ENCODE assay signal across 10 cellular contexts in genomic region chr19:14435320-14436050, GRCh38. TPM values are rescaled to one million over a fixed set of nuclear protein-coding genes. Genes with fewer than 3 reads are reported as not detected.
DNase-seq lines count a peak whose midpoint lies in the region; ATAC-seq, FAIRE-seq and TF ChIP-seq lines count a peak whose summit lies in the region.
"Had no signal": no experiment of that assay in that cellular context is flagged by ENCODE, and none has a peak within 500 bp of the region (broad histone marks: within the 10 kb centered on the region; RNA-seq: fewer than 3 reads in every experiment).

No MANE protein-coding gene starts in this region.

- H3K4me3 ChIP-seq in K562 (no peak overlapping the region; the same call in 1 of the 2 replicates), lower lobe of right lung (peak overlapping the region; percentile 95), thyroid gland (replicated peaks in 1 of 3) (no peak overlapping the region)

- peak overlapping the region in 1 of 2 experiments; percentile 94; a peak in 2 of 4 replicates for H3K9ac ChIP-seq in K562 (ENCODE audit: insufficient read depth in 1 of 2, low read depth in 2 of 2, low read length in 2 of 2)

- H3K4me1 Mint-ChIP-seq in activated T-cell treated with anti-CD3 and anti-CD28 coated beads, Interleukin-2, amount 50 U/mL, for 4 hours (ENCODE audit: low read depth) = peaks cover 51% of the 10 kb centered on the region

- no peak for FAIRE-seq in K562 (lab: Jason Lieb, UNC)

- H3K27me3 ChIP-seq in K562 (ENCODE audit: control insufficient read depth in 2 of 2, insufficient read depth in 2 of 2, low read length in 2 of 2) (no peaks in the 10 kb centered on the region), lower lobe of right lung (ENCODE audit: low read depth) (no peaks in the 10 kb centered on the region), thyroid gland (no peaks in the 10 kb centered on the region)

- H3K36me3 Mint-ChIP-seq in activated T-cell treated with anti-CD3 and anti-CD28 coated beads, Interleukin-2, amount 50 U/mL, for 4 hours (ENCODE audit: insufficient read depth) = no peaks in the 10 kb centered on the region

- H3K4me2 ChIP-seq in K562 (ENCODE audit: insufficient read depth, low read length) = peak overlapping the region; percentile 89

- TF ChIP-seq EP300 in K562 (IDR thresholded peaks at IDR 0.05; ENCODE audit: low read length) = no peak

- no peak for ATAC-seq in activated T-cell treated with anti-CD3 and anti-CD28 coated beads, Interleukin-2, amount 50 U/mL, for 4 hours
- ATAC-seq in K562 = no peak
- no peak for ATAC-seq in lower lobe of right lung

- TF ChIP-seq RAD21 in K562 (CRISPR knock-in tag; conservative IDR thresholded peaks at IDR 0.05 in 1 of 2, IDR thresholded peaks at IDR 0.05 in 1 of 2) = no peak

- TF ChIP-seq CTCF in K562 (IDR thresholded peaks at IDR 0.05 in 2 of 3, conservative IDR thresholded peaks at IDR 0.05 in 1 of 3; ENCODE audit: insufficient read depth in 2 of 3, low read depth in 1 of 3, low read length in 3 of 3) (no peak), lower lobe of right lung (IDR thresholded peaks at IDR 0.05) (no peak), thyroid gland (IDR thresholded peaks at IDR 0.05) (no peak)

- H3K4me1 ChIP-seq in K562 (replicated peaks in 1 of 2; ENCODE audit: control insufficient read depth in 2 of 2, insufficient read depth in 2 of 2, low read length in 2 of 2) (peaks cover 28 to 67% of the 10 kb centered on the region in 2 experiments), lower lobe of right lung (peaks cover 80% of the 10 kb centered on the region), thyroid gland (peaks cover 8 to 17% of the 10 kb centered on the region in 2 donors)

- no peaks in the 10 kb centered on the region for H3K9me3 Mint-ChIP-seq in activated T-cell treated with anti-CD3 and anti-CD28 coated beads, Interleukin-2, amount 50 U/mL, for 4 hours

- H3K36me3 ChIP-seq in K562 (ENCODE audit: control insufficient read depth, insufficient read depth, low read length) = peaks cover 19% of the 10 kb centered on the region; the same call in 2 of the 3 replicates
- H3K36me3 ChIP-seq in lower lobe of right lung = peaks cover 11% of the 10 kb centered on the region
- H3K36me3 ChIP-seq in thyroid gland = no peaks in the 10 kb centered on the region

- no peaks in the 10 kb centered on the region for H3K9me1 ChIP-seq in K562 (ENCODE audit: control insufficient read depth, insufficient read depth, low read length)

- in situ Hi-C loops in K562 (cut with MboI) = no loop called here

- POLR2A ChIA-PET in K562 (lab: Yijun Ruan, JAX) = interaction anchor here (0.6 to 1.7 kb wide), 6 partner anchors 14 to 1037 kb away, joined by 3 to 6 read pairs (median 4); no protein-coding TSS in a partner anchor

- BruUV-seq in K562 (replicated peaks; lab: Mats Ljungman, UMichigan) = no TSS peak

- peaks cover 66% of the 10 kb centered on the region for H3K79me2 ChIP-seq in K562 (ENCODE audit: control insufficient read depth, insufficient read depth, low read length)

- H4K20me1 ChIP-seq in K562 (replicated peaks; ENCODE audit: control insufficient read depth, insufficient read depth, low read length) = no peaks in the 10 kb centered on the region; the same call in 1 of the 2 replicates

- peak overlapping the region; percentile 81 for H3K4me3 Mint-ChIP-seq in activated T-cell treated with anti-CD3 and anti-CD28 coated beads, Interleukin-2, amount 50 U/mL, for 4 hours

- intact Hi-C loops in K562 (cut with micrococcal nuclease) (loop anchor here (10.0 kb wide), 1 partner anchor 119 kb away; no protein-coding TSS in a partner anchor), lower lobe of right lung (cut with DNase I) (no loop called here), thyroid gland (cut with DNase I) (no loop called here)

- H2AFZ ChIP-seq in K562 (ENCODE audit: low read depth, low read length) = no peak overlapping the region

- no peak for DNase-seq in activated T-cell treated with anti-CD3 and anti-CD28 coated beads, Interleukin-2, amount 50 U/mL, for 4 hours
- no peak for DNase-seq in activated T-cell treated with anti-CD3 and anti-CD28 coated beads, Interleukin-2, amount 50 U/mL, for 1 hour
- DNase-seq in K562 (ENCODE audit: extremely low read depth in 1 of 4, low spot score in 3 of 4) (no peak), lower lobe of right lung (no peak), thyroid gland (no peak), globus pallidus (ENCODE audit: low spot score) (no peak)
- DNase-seq in activated effector memory CD4-positive, alpha-beta T cell treated with anti-CD3 and anti-CD28 coated beads, Interleukin-2, amount 50 U/mL, for 16 hours = no peak
- no peak for DNase-seq in activated CD8-positive, alpha-beta memory T cell treated with anti-CD3 and anti-CD28 coated beads, Interleukin-2, amount 50 U/mL, for 4 hours
- DNase-seq: NCI-H1092 had no signal

- 75% methylated on average over 17 of the region's 17 CpGs for WGBS in K562 (ENCODE audit: insufficient coverage, low coverage, missing lambda C conversion rate)
- 72 to 73% methylated on average over 15 of the region's 17 CpGs for WGBS in thyroid gland, 2 donors

- no peak overlapping the region; the same call in 2 of the 3 replicates for H3K27ac ChIP-seq in K562 (ENCODE audit: extremely low read depth, low read depth, low read length)
- H3K27ac ChIP-seq in lower lobe of right lung = peak overlapping the region; percentile 90
- H3K27ac ChIP-seq in thyroid gland = peak overlapping the region in 2 of 3 donors; percentile 67 to 72

- no peak for TF ChIP-seq POLR2A in K562 (conservative IDR thresholded peaks at IDR 0.05)
- no peak for TF ChIP-seq POLR2A in thyroid gland (IDR thresholded peaks at IDR 0.05)

- H3K27me3 Mint-ChIP-seq in activated T-cell treated with anti-CD3 and anti-CD28 coated beads, Interleukin-2, amount 50 U/mL, for 4 hours (ENCODE audit: low read depth) = no peaks in the 10 kb centered on the region

- H3K9me3 ChIP-seq in K562 (replicated peaks; ENCODE audit: control insufficient read depth, insufficient read depth, low read depth, low read length) (no peaks in the 10 kb centered on the region), lower lobe of right lung (no peaks in the 10 kb centered on the region), thyroid gland (no peaks in the 10 kb centered on the region)

- CTCF ChIA-PET in K562 (lab: Yijun Ruan, JAX; ENCODE audit: low intra/inter-chr PET ratio) = no interaction called here

RNA-seq across cellular contexts. Expression of gene PKN1, which starts 2.4 kb away (rescaled TPM):
- 100 to 1,000 TPM; 171 to 213 (median 197) TPM for total RNA-seq in activated T-cell treated with anti-CD3 and anti-CD28 coated beads, Interleukin-2, amount 50 U/mL, for 4 hours
- 22.5 and 89.0 TPM in 2 replicates for total RNA-seq in K562 (2011; cell fraction: chromatin; rRNA removed; ENCODE audit: low replicate concordance)
- total RNA-seq in K562 (2011; cell fraction: nucleolus; rRNA removed) = 76.9 and 79.6 TPM in 2 replicates
- 33.7 and 45.6 TPM in 2 replicates for total RNA-seq in K562 (2011; cell fraction: nucleoplasm; rRNA removed)
- 108 and 133 TPM in 2 replicates for total RNA-seq in K562 (2014; rRNA removed)
- total RNA-seq in K562 (2014; rRNA removed; fragmentation: Illumina TruSeq; extraction: Trizol) = 25.8 and 37.3 TPM in 2 replicates
- total RNA-seq in K562 (2015; rRNA removed; fragmentation: Illumina TruSeq; extraction: Trizol) = 75.0 and 80.6 TPM in 2 replicates
- total RNA-seq in K562 (2021) = 222 and 228 TPM in 2 replicates
- polyA plus RNA-seq in K562 (2011; rRNA removed) = 52.1 and 63.7 TPM in 2 replicates
- 66.1 and 116 TPM in 2 replicates for polyA plus RNA-seq in K562 (2011; cell fraction: cytosol; rRNA removed)
- 105 and 144 TPM in 2 replicates for polyA plus RNA-seq in K562 (2011; cell fraction: nucleus; rRNA removed)
- 160 and 186 TPM in 2 replicates for polyA plus RNA-seq in K562 (2012)
- 77.5 and 97.5 TPM in 2 replicates for polyA plus RNA-seq in K562 (2014; fragmentation: Illumina TruSeq; extraction: Trizol)
- polyA plus RNA-seq in K562 (2014; fragmentation: Nextera tagmentation; extraction: Ambion mirVana) = under 1 TPM; 0.30 to 0.57 TPM
- polyA plus RNA-seq in K562 (2014; rRNA removed) = 97.3 and 108 TPM in 2 replicates
- polyA minus RNA-seq in K562 (2011; rRNA and poly(A)+ RNA removed) = 37.3 and 59.9 TPM in 2 replicates
- 93.0 and 105 TPM in 2 replicates for polyA minus RNA-seq in K562 (2011; cell fraction: cytosol; rRNA and poly(A)+ RNA removed)
- 25.6 and 39.1 TPM in 2 replicates for polyA minus RNA-seq in K562 (2011; cell fraction: nucleus; rRNA and poly(A)+ RNA removed)
- 147 TPM for total RNA-seq in lower lobe of right lung
- 10 to 100 TPM; 66.5 to 79.8 (median 74.2) TPM for total RNA-seq in thyroid gland

RNA-seq across cellular contexts. Expression of gene DDX39A, which starts 16.3 kb away (rescaled TPM):
- total RNA-seq in activated T-cell treated with anti-CD3 and anti-CD28 coated beads, Interleukin-2, amount 50 U/mL, for 4 hours = 100 to 1,000 TPM; 538 to 557 (median 548) TPM
- total RNA-seq in K562 (2011; cell fraction: chromatin; rRNA removed; ENCODE audit: low replicate concordance) = 212 and 603 TPM in 2 replicates
- total RNA-seq in K562 (2011; cell fraction: nucleolus; rRNA removed) = 468 and 513 TPM in 2 replicates
- 227 and 308 TPM in 2 replicates for total RNA-seq in K562 (2011; cell fraction: nucleoplasm; rRNA removed)
- total RNA-seq in K562 (2014; rRNA removed) = 239 and 284 TPM in 2 replicates
- total RNA-seq in K562 (2014; rRNA removed; fragmentation: Illumina TruSeq; extraction: Trizol) = 75.4 and 90.3 TPM in 2 replicates
- total RNA-seq in K562 (2015; rRNA removed; fragmentation: Illumina TruSeq; extraction: Trizol) = 163 and 166 TPM in 2 replicates
- total RNA-seq in K562 (2021) = 244 and 249 TPM in 2 replicates
- polyA plus RNA-seq in K562 (2011; rRNA removed) = 120 and 136 TPM in 2 replicates
- polyA plus RNA-seq in K562 (2011; cell fraction: cytosol; rRNA removed) = 104 and 196 TPM in 2 replicates
- 938 and 1,011 TPM in 2 replicates for polyA plus RNA-seq in K562 (2011; cell fraction: nucleus; rRNA removed)
- polyA plus RNA-seq in K562 (2012) = 261 and 285 TPM in 2 replicates
- 140 and 177 TPM in 2 replicates for polyA plus RNA-seq in K562 (2014; fragmentation: Illumina TruSeq; extraction: Trizol)
- polyA plus RNA-seq in K562 (2014; fragmentation: Nextera tagmentation; extraction: Ambion mirVana) = 100 to 1,000 TPM; 188 to 230 TPM
- polyA plus RNA-seq in K562 (2014; rRNA removed) = 239 and 250 TPM in 2 replicates
- 62.7 and 99.1 TPM in 2 replicates for polyA minus RNA-seq in K562 (2011; rRNA and poly(A)+ RNA removed)
- polyA minus RNA-seq in K562 (2011; cell fraction: cytosol; rRNA and poly(A)+ RNA removed) = 83.0 and 99.1 TPM in 2 replicates
- 152 and 185 TPM in 2 replicates for polyA minus RNA-seq in K562 (2011; cell fraction: nucleus; rRNA and poly(A)+ RNA removed)
- 59.3 TPM for total RNA-seq in lower lobe of right lung
- 10 to 100 TPM; 53.3 to 89.7 (median 59.7) TPM for total RNA-seq in thyroid gland

RNA-seq across cellular contexts. Expression of gene PTGER1, which starts 39.7 kb away (rescaled TPM):
- under 1 TPM in 1 of 3 donors, not detected in 2; 0.19 TPM for total RNA-seq in activated T-cell treated with anti-CD3 and anti-CD28 coated beads, Interleukin-2, amount 50 U/mL, for 4 hours
- total RNA-seq in K562 (2011; cell fraction: chromatin; rRNA removed; ENCODE audit: low replicate concordance) = not detected in 2 replicates
- 1.1 and 1.3 TPM in 2 replicates for total RNA-seq in K562 (2011; cell fraction: nucleolus; rRNA removed)
- total RNA-seq in K562 (2011; cell fraction: nucleoplasm; rRNA removed) = 0.51 TPM in 1 of 2 replicates, not detected in the other
- 0.27 and 0.29 TPM in 2 replicates for total RNA-seq in K562 (2014; rRNA removed)
- not detected in 2 replicates for total RNA-seq in K562 (2014; rRNA removed; fragmentation: Illumina TruSeq; extraction: Trizol)
- not detected in 2 replicates for total RNA-seq in K562 (2015; rRNA removed; fragmentation: Illumina TruSeq; extraction: Trizol)
- 0.29 and 0.35 TPM in 2 replicates for total RNA-seq in K562 (2021)
- 0.06 TPM in 1 of 2 replicates, not detected in the other for polyA plus RNA-seq in K562 (2011; rRNA removed)
- polyA plus RNA-seq in K562 (2011; cell fraction: cytosol; rRNA removed) = 0.10 and 0.88 TPM in 2 replicates
- 0.13 and 0.34 TPM in 2 replicates for polyA plus RNA-seq in K562 (2011; cell fraction: nucleus; rRNA removed)
- 0.16 and 0.65 TPM in 2 replicates for polyA plus RNA-seq in K562 (2012)
- not detected in 2 replicates for polyA plus RNA-seq in K562 (2014; fragmentation: Illumina TruSeq; extraction: Trizol)
- polyA plus RNA-seq in K562 (2014; fragmentation: Nextera tagmentation; extraction: Ambion mirVana) = not detected
- polyA plus RNA-seq in K562 (2014; rRNA removed) = 0.34 and 0.36 TPM in 2 replicates
- not detected in 2 replicates for polyA minus RNA-seq in K562 (2011; rRNA and poly(A)+ RNA removed)
- polyA minus RNA-seq in K562 (2011; cell fraction: cytosol; rRNA and poly(A)+ RNA removed) = not detected in 2 replicates
- polyA minus RNA-seq in K562 (2011; cell fraction: nucleus; rRNA and poly(A)+ RNA removed) = 0.40 TPM in 1 of 2 replicates, not detected in the other
- total RNA-seq in lower lobe of right lung = 0.62 TPM
- total RNA-seq in thyroid gland = 1 to 10 TPM in 1 of 4 donors, not detected in 3; 1.5 TPM
- total RNA-seq: myocyte had no signal

RNA-seq across cellular contexts. Expression of gene ADGRE5, which starts 54.2 kb away (rescaled TPM):
- 100 to 1,000 TPM; 217 to 280 (median 218) TPM for total RNA-seq in activated T-cell treated with anti-CD3 and anti-CD28 coated beads, Interleukin-2, amount 50 U/mL, for 4 hours
- total RNA-seq in K562 (2011; cell fraction: chromatin; rRNA removed; ENCODE audit: low replicate concordance) = 133 and 378 TPM in 2 replicates
- 188 and 218 TPM in 2 replicates for total RNA-seq in K562 (2011; cell fraction: nucleolus; rRNA removed)
- 153 and 170 TPM in 2 replicates for total RNA-seq in K562 (2011; cell fraction: nucleoplasm; rRNA removed)
- 31.1 and 34.2 TPM in 2 replicates for total RNA-seq in K562 (2014; rRNA removed)
- total RNA-seq in K562 (2014; rRNA removed; fragmentation: Illumina TruSeq; extraction: Trizol) = 8.3 and 10.0 TPM in 2 replicates
- total RNA-seq in K562 (2015; rRNA removed; fragmentation: Illumina TruSeq; extraction: Trizol) = 11.4 and 11.9 TPM in 2 replicates
- total RNA-seq in K562 (2021) = 58.2 and 68.9 TPM in 2 replicates
- polyA plus RNA-seq in K562 (2011; rRNA removed) = 15.6 and 30.7 TPM in 2 replicates
- polyA plus RNA-seq in K562 (2011; cell fraction: cytosol; rRNA removed) = 15.4 and 18.5 TPM in 2 replicates
- polyA plus RNA-seq in K562 (2011; cell fraction: nucleus; rRNA removed) = 97.7 and 167 TPM in 2 replicates
- 50.5 and 78.5 TPM in 2 replicates for polyA plus RNA-seq in K562 (2012)
- 32.2 and 45.4 TPM in 2 replicates for polyA plus RNA-seq in K562 (2014; fragmentation: Illumina TruSeq; extraction: Trizol)
- polyA plus RNA-seq in K562 (2014; fragmentation: Nextera tagmentation; extraction: Ambion mirVana) = 1 to 10 TPM; 2.5 to 3.1 TPM
- 28.2 and 35.7 TPM in 2 replicates for polyA plus RNA-seq in K562 (2014; rRNA removed)
- polyA minus RNA-seq in K562 (2011; rRNA and poly(A)+ RNA removed) = 22.6 and 23.8 TPM in 2 replicates
- polyA minus RNA-seq in K562 (2011; cell fraction: cytosol; rRNA and poly(A)+ RNA removed) = 20.7 and 23.5 TPM in 2 replicates
- polyA minus RNA-seq in K562 (2011; cell fraction: nucleus; rRNA and poly(A)+ RNA removed) = 38.5 and 43.3 TPM in 2 replicates
- 239 TPM for total RNA-seq in lower lobe of right lung
- 10 to 100 TPM; 35.7 to 63.4 (median 37.8) TPM for total RNA-seq in thyroid gland
